ENCODE assay signal across 7 cellular contexts in the genomic region with DNA sequence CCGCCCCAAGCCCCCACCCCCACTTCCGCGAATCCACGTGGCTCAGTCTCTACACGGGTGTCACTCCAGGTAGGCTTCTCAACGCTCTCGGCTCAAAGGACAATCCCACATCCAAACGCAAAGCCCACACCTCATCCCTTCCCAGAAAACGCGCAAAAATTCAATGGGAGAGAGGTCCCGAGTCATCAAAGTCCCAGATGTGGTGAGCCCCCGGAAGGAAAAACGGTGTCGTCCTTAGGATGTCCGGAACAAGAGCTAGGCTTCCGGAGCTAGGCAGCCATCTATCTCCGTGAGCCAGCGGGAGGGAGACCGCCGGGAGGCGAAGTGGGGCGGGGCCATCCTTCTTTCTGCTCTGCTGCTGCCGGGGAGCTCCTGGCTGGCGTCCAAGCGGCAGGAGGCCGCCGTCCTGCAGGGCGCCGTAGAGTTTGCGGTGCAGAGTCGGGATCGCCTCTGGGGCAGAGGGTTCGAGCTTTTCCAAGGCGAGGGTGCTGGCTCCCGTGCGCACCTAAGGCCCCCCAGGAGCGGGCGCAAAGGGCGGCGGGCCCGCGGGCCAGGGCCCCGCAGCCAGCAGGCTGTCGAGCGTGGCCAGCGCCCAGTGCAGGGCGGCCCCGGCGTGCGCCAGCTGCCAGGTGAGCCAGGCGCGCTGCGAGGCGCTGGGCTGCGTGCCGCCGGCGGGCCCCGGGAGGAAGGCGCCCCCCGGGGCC. TPM values are rescaled to one million over a fixed set of nuclear protein-coding genes. Genes with fewer than 3 reads are reported as not detected.
A peak's percentile ranks its signal among the peaks of the same experiment; 100 is the strongest.
DNase-seq lines count a peak whose midpoint lies in the region; ATAC-seq and TF ChIP-seq lines count a peak whose summit lies in the region.
"Not testable (repeated sequence)": the region's sequence is repeated elsewhere in the genome, so short reads cannot be mapped to it uniquely, and the experiment has no call there.

No MANE protein-coding gene starts in this region.

- intact Hi-C loops in right lobe of liver (cut with DNase I), result not testable (repeated sequence)

- not testable (repeated sequence) for TF ChIP-seq EP300 in Ishikawa (IDR thresholded peaks at IDR 0.05; ENCODE audit: borderline replicate concordance)

- TF ChIP-seq POLR2A in right lobe of liver (IDR thresholded peaks at IDR 0.05), result not testable (repeated sequence)

- H3K36me3 ChIP-seq in SK-N-MC (ENCODE audit: insufficient read depth, low read length); right lobe of liver; skeletal muscle satellite cell (ENCODE audit: insufficient read depth, low read length): not testable (repeated sequence)

- DNase-seq in Daoy (ENCODE audit: low read depth) (peak; percentile 29), SK-N-MC (ENCODE audit: low read depth, low spot score) (peak; percentile 71), right lobe of liver (peak; percentile 27 to 52 (median 49))
- DNase-seq in activated effector memory CD4-positive, alpha-beta T cell treated with anti-CD3 and anti-CD28 coated beads, Interleukin-2, amount 50 U/mL, for 16 hours, result peak; percentile 62
- not testable (repeated sequence) for DNase-seq in coronary artery (ENCODE audit: low spot score)

- not testable (repeated sequence) for TF ChIP-seq RAD21 in Ishikawa (IDR thresholded peaks at IDR 0.05; ENCODE audit: low read depth)

- H3K4me3 ChIP-seq in SK-N-MC, result peak overlapping the region; percentile 66
- H3K4me3 ChIP-seq in coronary artery, result peak overlapping the region; percentile 25
- not testable (repeated sequence) for H3K4me3 ChIP-seq in right lobe of liver
- H3K4me3 ChIP-seq in skeletal muscle satellite cell (ENCODE audit: low read length), result peak overlapping the region; percentile 32

- not testable (repeated sequence) for H3K4me1 ChIP-seq in right lobe of liver; skeletal muscle satellite cell (ENCODE audit: control insufficient read depth, insufficient read depth, low read length)

- peaks cover 12% of the 10 kb centered on the region; the same call in 1 of the 2 replicates for H3K9me3 ChIP-seq in SK-N-MC (ENCODE audit: low read depth, low read length)
- not testable (repeated sequence) for H3K9me3 ChIP-seq in right lobe of liver
- peaks cover 13% of the 10 kb centered on the region for H3K9me3 ChIP-seq in skeletal muscle satellite cell (replicated peaks; ENCODE audit: low read length)

- not testable (repeated sequence) for H3K4me2 ChIP-seq in skeletal muscle satellite cell (ENCODE audit: low read length)

- TF ChIP-seq CTCF in coronary artery (IDR thresholded peaks at IDR 0.05); right lobe of liver (IDR thresholded peaks at IDR 0.05): not testable (repeated sequence)

- not testable (repeated sequence) for H3K9ac ChIP-seq in SK-N-MC (ENCODE audit: insufficient read length); skeletal muscle satellite cell (ENCODE audit: low read depth, low read length)

- ATAC-seq in right lobe of liver, result not testable (repeated sequence)

- H3K27ac ChIP-seq in SK-N-MC, result peak overlapping the region; percentile 63
- H3K27ac ChIP-seq in coronary artery, right lobe of liver: not testable (repeated sequence)

- 23% methylated on average over 35 of the region's 61 CpGs for WGBS in right lobe of liver (ENCODE audit: insufficient coverage, low coverage, low lambda C conversion rate, missing lambda C conversion rate)

- not testable (repeated sequence) for H3K27me3 ChIP-seq in right lobe of liver
- peaks cover 14% of the 10 kb centered on the region for H3K27me3 ChIP-seq in skeletal muscle satellite cell (ENCODE audit: control insufficient read depth, insufficient read depth, low read length)

TF ChIP-seq in Ishikawa, 13 proteins besides CTCF, POLR2A, EP300 and RAD21:
- peak; percentile 52; the same call in 1 of the 2 replicates for TF ChIP-seq NFIC (IDR thresholded peaks at IDR 0.05)

RNA-seq across cellular contexts. Expression of a gene that starts 3.2 kb away (rescaled TPM):
- total RNA-seq in Daoy (2014; rRNA removed; shearing (Covaris generic)), result 3.7 and 7.9 TPM in 2 replicates
- 1 to 10 TPM in 1 of 6 experiments, under 1 TPM in 5; 0.28 to 1.1 (median 0.41) TPM for total RNA-seq in right lobe of liver
- 0.76 and 1.3 TPM in 2 replicates for total RNA-seq in skeletal muscle satellite cell (2012; rRNA removed)

RNA-seq across cellular contexts. Expression of a gene that starts 47.7 kb away (rescaled TPM):
- total RNA-seq in Daoy (2014; rRNA removed; shearing (Covaris generic)), result 5.3 and 6.5 TPM in 2 replicates
- total RNA-seq in right lobe of liver, result under 1 TPM in 1 of 6 experiments, not detected in 5; 0.15 TPM
- total RNA-seq in skeletal muscle satellite cell (2012; rRNA removed), result 1.1 and 2.0 TPM in 2 replicates
